In the genomic region with DNA sequence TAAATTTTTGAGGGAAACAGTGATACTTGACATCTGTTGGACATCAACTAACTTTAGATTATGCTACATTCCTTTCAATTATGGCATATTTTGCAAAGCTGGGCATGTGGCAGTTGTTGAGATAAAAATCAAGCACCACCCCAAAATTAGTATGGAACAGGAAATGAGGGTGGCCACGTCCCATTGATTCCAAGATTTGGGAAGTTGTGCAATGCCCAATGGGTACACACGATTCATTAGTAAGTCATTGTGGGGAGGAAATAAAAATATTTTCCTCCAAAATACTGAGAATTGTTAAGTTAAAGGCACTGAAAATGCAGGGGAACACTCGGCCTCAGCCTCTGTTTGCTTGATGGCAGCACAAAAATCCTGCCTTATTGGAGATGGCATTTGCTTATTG, we compare ENCODE assay signal across 34 cellular contexts. TPM values are rescaled to one million over a fixed set of nuclear protein-coding genes. Genes with fewer than 3 reads are reported as not detected.
"Had no signal": no experiment of that assay in that cellular context is flagged by ENCODE, and none has a peak within 500 bp of the region (broad histone marks: within the 10 kb centered on the region; RNA-seq: fewer than 3 reads in every experiment).

No MANE protein-coding gene starts in this region.

- H3K4me3 ChIP-seq: coronary artery, esophagus muscularis mucosa, gastroesophageal sphincter, heart right ventricle, hepatocyte had no signal

- H3K27ac ChIP-seq: brain microvascular endothelial cell, coronary artery, esophagus muscularis mucosa, gastroesophageal sphincter, heart right ventricle, hepatocyte, WERI-Rb-1 had no signal

- DNase-seq: activated B cell treated with CpG ODN at 0.5 μM for 24 hours; activated CD4-positive, alpha-beta T cell treated with anti-CD3 and anti-CD28 coated beads for 36 hours; activated CD4-positive, alpha-beta T cell treated with anti-CD3 and anti-CD28 coated beads, Interleukin-2, amount 10 ng/mL, durations not matched to agents 7 days and 5 days; activated CD4-positive, alpha-beta T cell treated with anti-CD3 and anti-CD28 coated beads, Interleukin-2, amount 50 U/mL, for 4 hours; activated CD8-positive, alpha-beta memory T cell treated with anti-CD3 and anti-CD28 coated beads for 24 hours; activated CD8-positive, alpha-beta T cell treated with anti-CD3 and anti-CD28 coated beads for 36 hours; activated effector memory CD4-positive, alpha-beta T cell treated with Interleukin-2 at 50 U/mL for 16 hours; activated gamma-delta T cell treated with Interleukin-2 at 50 U/mL for 16 hours; activated naive CD4-positive, alpha-beta T cell treated with anti-CD3 and anti-CD28 coated beads for 36 hours; activated naive CD8-positive, alpha-beta T cell treated with anti-CD3 and anti-CD28 coated beads for 36 hours; activated naive CD8-positive, alpha-beta T cell treated with anti-CD3 and anti-CD28 coated beads, Interleukin-2, amount 50 U/mL, for 24 hours; activated T-cell treated with anti-CD3 and anti-CD28 coated beads, Interleukin-2, amount 50 U/mL, for 4 hours; amniotic stem cell; anterior cingulate cortex; brain microvascular endothelial cell; dermis blood vessel endothelial cell; effector CD4-positive, alpha-beta T cell; effector memory CD8-positive, alpha-beta T cell; erythroblast; foreskin melanocyte; heart right ventricle; T-helper 17 cell; T1000; WERI-Rb-1 had no signal

- H3K36me3 ChIP-seq: brain microvascular endothelial cell, esophagus muscularis mucosa, gastroesophageal sphincter, heart right ventricle, WERI-Rb-1 had no signal

- H3K9me3 ChIP-seq: esophagus muscularis mucosa, gastroesophageal sphincter, heart right ventricle had no signal

RNA-seq across cellular contexts. Expression of gene ERICH6B, which starts 7.6 kb away (rescaled TPM):
- total RNA-seq: activated B cell treated with CpG ODN at 0.5 μM for 24 hours; activated CD4-positive, alpha-beta T cell treated with anti-CD3 and anti-CD28 coated beads for 36 hours; activated CD4-positive, alpha-beta T cell treated with anti-CD3 and anti-CD28 coated beads, Interleukin-2, amount 10 ng/mL, durations not matched to agents 7 days and 5 days; activated CD8-positive, alpha-beta T cell treated with anti-CD3 and anti-CD28 coated beads for 36 hours; activated naive CD4-positive, alpha-beta T cell treated with anti-CD3 and anti-CD28 coated beads for 36 hours; activated naive CD8-positive, alpha-beta T cell treated with anti-CD3 and anti-CD28 coated beads for 36 hours; activated T-cell treated with anti-CD3 and anti-CD28 coated beads, Interleukin-2, amount 50 U/mL, for 4 hours; activated T-helper 17 cell treated with anti-CD3 and anti-CD28 coated beads, Interleukin-2, amount 50 U/mL, for 72 hours; astrocyte; bronchial epithelial cell; cardiac septum; dermis blood vessel endothelial cell; esophagus muscularis mucosa; fibroblast of villous mesenchyme; gastroesophageal sphincter; glomerular endothelial cell; heart right ventricle; hepatocyte; T-helper 17 cell had no signal
